27 cellular contexts compared by ENCODE assay signal in the genomic region with DNA sequence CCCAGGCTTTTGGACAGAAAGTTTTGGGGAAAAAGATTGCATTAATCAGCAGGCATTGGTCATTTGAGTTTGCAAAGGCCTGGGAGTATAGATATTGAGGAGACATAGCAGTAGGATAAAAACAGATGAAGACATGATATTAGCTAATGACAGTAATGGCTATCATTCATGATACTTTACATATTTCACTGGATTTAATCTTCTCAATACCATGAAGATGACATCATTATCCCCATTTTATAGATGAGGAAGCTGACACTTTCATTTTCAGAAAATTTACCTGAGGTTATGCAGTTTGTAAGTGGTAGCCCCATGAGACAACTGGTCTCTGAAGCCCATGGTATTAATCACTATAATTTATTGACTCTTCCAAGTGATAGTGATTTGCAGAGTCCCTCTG. TPM values are rescaled to one million over a fixed set of nuclear protein-coding genes. Genes with fewer than 3 reads are reported as not detected.
DNase-seq lines count a peak whose midpoint lies in the region; ATAC-seq, FAIRE-seq and TF ChIP-seq lines count a peak whose summit lies in the region.
"Had no signal": no experiment of that assay in that cellular context is flagged by ENCODE, and none has a peak within 500 bp of the region (broad histone marks: within the 10 kb centered on the region; RNA-seq: fewer than 3 reads in every experiment).

No MANE protein-coding gene starts in this region.

- POLR2A ChIA-PET in HEK293 (lab: Yijun Ruan, JAX) (no interaction called here), GM12878 (lab: Charles Lee) (interaction anchor here (0.7 to 0.9 kb wide), 2 partner anchors 13 to 101 kb away, joined by 3 read pairs; no protein-coding TSS in a partner anchor)

- no peaks in the 10 kb centered on the region for H3K27me3 ChIP-seq in GM12878 (replicated peaks in 1 of 2; ENCODE audit: control insufficient read depth in 2 of 2, insufficient read depth in 2 of 2, low read length in 1 of 2)
- no peaks in the 10 kb centered on the region for H3K27me3 ChIP-seq in gastroesophageal sphincter
- H3K27me3 ChIP-seq: BE2C, BLaER1 had no signal

- no peaks in the 10 kb centered on the region for H4K20me1 ChIP-seq in GM12878 (ENCODE audit: control insufficient read depth, insufficient read depth)
- H4K20me1 ChIP-seq: BLaER1 had no signal

- intact Hi-C loops in GM12878 (cut with micrococcal nuclease; ENCODE audit: unreplicated experiment) = no loop called here

- no peak overlapping the region for H3K4me2 ChIP-seq in GM12878 (ENCODE audit: control insufficient read depth, insufficient read depth)
- H3K4me2 ChIP-seq: BLaER1 had no signal

- no TSS peak for BruUV-seq in GM12878 (replicated peaks; lab: Mats Ljungman, UMichigan)

- CTCF ChIA-PET in HEK293 (lab: Yijun Ruan, JAX) (no interaction called here), GM12878 (lab: Yijun Ruan, JAX) (interaction anchor here (0.6 to 1.0 kb wide), 3 partner anchors 21 to 76 kb away, joined by 3 read pairs; no protein-coding TSS in a partner anchor)

- H3K4me3 ChIP-seq in HEK293 (ENCODE audit: low read depth, low read length) (no peak overlapping the region), GM12878 (no peak overlapping the region), gastroesophageal sphincter (no peak overlapping the region)
- H3K4me3 ChIP-seq: BLaER1 had no signal

- no peaks in the 10 kb centered on the region for H3K79me2 ChIP-seq in GM12878 (ENCODE audit: control insufficient read depth, insufficient read depth, low read length)

- no peaks in the 10 kb centered on the region for H3K36me3 ChIP-seq in HEK293 (ENCODE audit: control insufficient read depth in 2 of 2, insufficient read depth in 1 of 2, low read length in 2 of 2)
- H3K36me3 ChIP-seq in GM12878 (ENCODE audit: control insufficient read depth in 2 of 2, insufficient read depth in 2 of 2, low read length in 1 of 2) = no peaks in the 10 kb centered on the region
- no peaks in the 10 kb centered on the region for H3K36me3 ChIP-seq in gastroesophageal sphincter
- H3K36me3 ChIP-seq: BE2C, BLaER1 had no signal

- ATAC-seq in GM12878 = peak; percentile 9; the same call in 2 of the 3 replicates
- no peak for ATAC-seq in gastroesophageal sphincter

- in situ Hi-C loops in GM12878 (cut with MboI) = no loop called here

- no peaks in the 10 kb centered on the region for H3K9me3 ChIP-seq in HEK293 (ENCODE audit: control insufficient read depth, insufficient read depth, low read depth, low read length)
- H3K9me3 ChIP-seq in GM12878 (replicated peaks; ENCODE audit: control insufficient read depth, insufficient read depth, low read length) = no peaks in the 10 kb centered on the region
- H3K9me3 ChIP-seq in gastroesophageal sphincter = no peaks in the 10 kb centered on the region
- H3K9me3 ChIP-seq: BE2C, BLaER1 had no signal

- SMC1A ChIA-PET in GM12878 (lab: Charles Lee; ENCODE audit: uncharacterized antibody, unreplicated experiment) = interaction anchor here (0.8 to 2.9 kb wide), 6 partner anchors 20 to 244 kb away, joined by 3 to 15 read pairs (median 3); no protein-coding TSS in a partner anchor

- no peak for TF ChIP-seq POLR2A in GM12892 (IDR thresholded peaks at IDR 0.05; ENCODE audit: low read depth, low read length)
- TF ChIP-seq POLR2A in GM12878 (IDR thresholded peaks at IDR 0.05; ENCODE audit: low read depth, low read length) = no peak
- no peak for TF ChIP-seq POLR2A in gastroesophageal sphincter (IDR thresholded peaks at IDR 0.05)

- DNase-seq in GM12892 (ENCODE audit: insufficient read length) (no peak), GM12878 (ENCODE audit: low read depth, low spot score) (no peak), SIG-M5 treated with dmso at 0.1 percent for 504 hours (lab: John Stamatoyannopoulos, UW; ENCODE audit: unreplicated experiment) (no peak), SIG-M5 (lab: John Stamatoyannopoulos, UW) (no peak)
- DNase-seq: 8988T; ACHN; BE2C; C1 segment of cervical spinal cord; CD4-positive, alpha-beta memory T cell; CD4-positive, CD25-positive, alpha-beta regulatory T cell; CD8-positive, alpha-beta memory T cell; COR-L47; DMS 273 treated with DMSO at 0.1 percent for 48 hours; DMS153; DMS53; DMS79; DND-41; GDM1 had no signal

- no peak overlapping the region for H2AFZ ChIP-seq in GM12878 (ENCODE audit: control insufficient read depth, low read depth, low read length)

- TF ChIP-seq RAD21 in GM12878 (IDR thresholded peaks at IDR 0.05; ENCODE audit: insufficient read depth, low read depth, low read length) = no peak

- FAIRE-seq in GM12892 (lab: Jason Lieb, UNC) (peak; percentile 67), GM12878 (lab: Jason Lieb, UNC) (no peak)
- FAIRE-seq: A204.1 had no signal

- H3K4me1 ChIP-seq in HEK293 (ENCODE audit: control insufficient read depth, insufficient read depth, low read length) = 0 out of 2 replicates have a peak, but pooled peaks cover under 1% of the 10 kb centered on the region
- peaks cover 25% of the 10 kb centered on the region for H3K4me1 ChIP-seq in GM12878 (ENCODE audit: control insufficient read depth, insufficient read depth, low read length)
- H3K4me1 ChIP-seq in gastroesophageal sphincter = peaks cover 0 to 30% (median 5%) of the 10 kb centered on the region in 3 donors
- H3K4me1 ChIP-seq: BE2C, BLaER1 had no signal

- RAD21 ChIA-PET in GM12878 (lab: Charles Lee; ENCODE audit: unreplicated experiment) = interaction anchor here (1.6 kb wide), 1 partner anchor 77 kb away, joined by 3 read pairs; no protein-coding TSS in a partner anchor

- TF ChIP-seq EP300 in GM12878 (IDR thresholded peaks at IDR 0.05; ENCODE audit: borderline replicate concordance in 1 of 2, control insufficient read depth in 1 of 2, low read depth in 2 of 2, low read length in 2 of 2) (no peak), gastroesophageal sphincter (IDR thresholded peaks at IDR 0.05) (no peak)

- no peak overlapping the region for H3K9ac ChIP-seq in GM12878 (ENCODE audit: control insufficient read depth, insufficient read depth, low read length)
- H3K9ac ChIP-seq: BLaER1 had no signal

- H3K27ac ChIP-seq in HEK293 (ENCODE audit: extremely low read depth, low read depth, low read length) = no peak overlapping the region
- H3K27ac ChIP-seq in GM12878 (ENCODE audit: control insufficient read depth, insufficient read depth) = peak overlapping the region; percentile 26
- no peak overlapping the region for H3K27ac ChIP-seq in gastroesophageal sphincter
- H3K27ac ChIP-seq: BLaER1 had no signal

- no peak for TF ChIP-seq CTCF in HEK293 (tag by site-specific recombination; IDR thresholded peaks at IDR 0.05)
- no peak for TF ChIP-seq CTCF in GM12878 (IDR thresholded peaks at IDR 0.05 in 2 of 3, conservative IDR thresholded peaks at IDR 0.05 in 1 of 3; ENCODE audit: control insufficient read depth in 2 of 3, extremely low read depth in 1 of 3, insufficient read depth in 1 of 3, low read depth in 3 of 3, low read length in 3 of 3)
- TF ChIP-seq CTCF in gastroesophageal sphincter (IDR thresholded peaks at IDR 0.05) = no peak

TF ChIP-seq in HEK293, 187 proteins besides CTCF, POLR2A, EP300 and RAD21 (continues in another document):
- TF ChIP-seq YY2 (tag by site-specific recombination; IDR thresholded peaks at IDR 0.05) (no peak), SP7 (tag by site-specific recombination; IDR thresholded peaks at IDR 0.05) (no peak), ZFP3 (tag by site-specific recombination; IDR thresholded peaks at IDR 0.05; ENCODE audit: low read depth) (no peak), ZFP37 (tag by site-specific recombination; IDR thresholded peaks at IDR 0.05) (no peak)

TF ChIP-seq in GM12878, 131 proteins besides CTCF, POLR2A, EP300 and RAD21:
- TF ChIP-seq ATF7 (IDR thresholded peaks at IDR 0.05; ENCODE audit: low read depth) (peak; percentile 73), PBX3 (IDR thresholded peaks at IDR 0.05; ENCODE audit: insufficient replicate concordance, low read depth, low read length) (no peak)

RNA-seq across cellular contexts. Expression of gene GLRA1, which starts 23.0 kb away (rescaled TPM):
- polyA plus RNA-seq in GM12892 (2012; ENCODE audit: missing spikeins) = not detected
- not detected in 2 replicates for total RNA-seq in GM12878 (2013; cell fraction: nucleolus; rRNA removed)
- total RNA-seq in GM12878 (2014; rRNA removed) = not detected in 2 replicates
- not detected in 2 replicates for total RNA-seq in GM12878 (2014; rRNA removed; fragmentation: Illumina TruSeq; extraction: Trizol)
- total RNA-seq in GM12878 (2021) = not detected in 2 replicates
- polyA plus RNA-seq in GM12878 (2011; ENCODE audit: low read depth) = not detected
- not detected in 2 replicates for polyA plus RNA-seq in GM12878 (2011; rRNA removed)
- polyA plus RNA-seq in GM12878 (2011; cell fraction: cytosol; rRNA removed) = not detected in 2 replicates
- polyA plus RNA-seq in GM12878 (2011; cell fraction: nucleus; rRNA removed) = not detected in 2 replicates
- polyA plus RNA-seq in GM12878 (2012) = not detected in 2 replicates
- not detected in 2 replicates for polyA plus RNA-seq in GM12878 (2014; fragmentation: Illumina TruSeq; extraction: Trizol)
- polyA plus RNA-seq in GM12878 (2014; fragmentation: Nextera tagmentation; extraction: Ambion mirVana) = not detected
- polyA plus RNA-seq in GM12878 (2014; rRNA removed) = not detected in 2 replicates
- polyA plus RNA-seq in GM12878 (2016; fragmentation: Nextera tagmentation; extraction: Ambion mirVana) = not detected
- not detected in 2 replicates for polyA minus RNA-seq in GM12878 (2011; rRNA and poly(A)+ RNA removed)
- polyA minus RNA-seq in GM12878 (2011; cell fraction: cytosol; rRNA and poly(A)+ RNA removed) = not detected in 2 replicates
- polyA minus RNA-seq in GM12878 (2011; cell fraction: nucleus; rRNA and poly(A)+ RNA removed) = not detected in 2 replicates
- total RNA-seq in gastroesophageal sphincter = not detected
- total RNA-seq: A673; CD4-positive, alpha-beta memory T cell; CD4-positive, CD25-positive, alpha-beta regulatory T cell; CD8-positive, alpha-beta memory T cell; Daoy; G401 had no signal
- polyA plus RNA-seq: AG04450; CD14-positive monocyte; CD4-positive, alpha-beta memory T cell; CD4-positive, CD25-positive, alpha-beta regulatory T cell; CD8-positive, alpha-beta memory T cell had no signal
